1 cellular context compared by ENCODE assay signal in the genomic region with DNA sequence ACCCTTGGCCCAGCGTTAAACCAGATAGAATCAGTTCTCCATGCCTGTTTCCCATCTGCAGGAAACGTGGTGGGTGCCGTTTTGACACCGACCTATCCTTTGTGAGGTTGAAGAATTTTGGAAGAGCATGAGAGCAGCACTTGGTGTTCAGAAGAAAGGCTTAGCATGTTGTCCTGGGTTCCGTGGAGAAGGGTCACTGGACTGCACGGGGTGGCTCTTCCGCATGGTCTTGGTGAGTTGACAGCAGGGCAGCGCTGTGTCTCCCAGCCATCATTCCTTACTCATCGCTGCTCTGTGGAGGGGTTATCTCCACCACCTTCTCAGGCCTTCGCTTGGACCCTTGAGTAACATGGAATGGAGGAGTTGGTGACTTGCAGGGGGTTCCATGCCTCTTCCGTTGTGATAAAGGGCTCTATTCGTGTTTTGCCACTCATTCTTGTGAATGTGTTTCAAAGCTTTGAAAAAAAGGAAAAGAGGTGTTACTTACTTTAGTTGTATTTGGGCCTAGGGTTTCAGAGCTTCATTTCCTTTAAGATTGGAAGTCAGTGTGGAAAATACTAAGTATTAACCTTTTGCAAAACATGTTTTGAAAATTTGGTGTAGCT.
TF ChIP-seq lines count a peak whose summit lies in the region.

No MANE protein-coding gene starts in this region.

TF ChIP-seq in GM23338, 12 proteins besides CTCF, POLR2A, EP300 and RAD21 (continued from another document):
- TF ChIP-seq, protein P1, sequence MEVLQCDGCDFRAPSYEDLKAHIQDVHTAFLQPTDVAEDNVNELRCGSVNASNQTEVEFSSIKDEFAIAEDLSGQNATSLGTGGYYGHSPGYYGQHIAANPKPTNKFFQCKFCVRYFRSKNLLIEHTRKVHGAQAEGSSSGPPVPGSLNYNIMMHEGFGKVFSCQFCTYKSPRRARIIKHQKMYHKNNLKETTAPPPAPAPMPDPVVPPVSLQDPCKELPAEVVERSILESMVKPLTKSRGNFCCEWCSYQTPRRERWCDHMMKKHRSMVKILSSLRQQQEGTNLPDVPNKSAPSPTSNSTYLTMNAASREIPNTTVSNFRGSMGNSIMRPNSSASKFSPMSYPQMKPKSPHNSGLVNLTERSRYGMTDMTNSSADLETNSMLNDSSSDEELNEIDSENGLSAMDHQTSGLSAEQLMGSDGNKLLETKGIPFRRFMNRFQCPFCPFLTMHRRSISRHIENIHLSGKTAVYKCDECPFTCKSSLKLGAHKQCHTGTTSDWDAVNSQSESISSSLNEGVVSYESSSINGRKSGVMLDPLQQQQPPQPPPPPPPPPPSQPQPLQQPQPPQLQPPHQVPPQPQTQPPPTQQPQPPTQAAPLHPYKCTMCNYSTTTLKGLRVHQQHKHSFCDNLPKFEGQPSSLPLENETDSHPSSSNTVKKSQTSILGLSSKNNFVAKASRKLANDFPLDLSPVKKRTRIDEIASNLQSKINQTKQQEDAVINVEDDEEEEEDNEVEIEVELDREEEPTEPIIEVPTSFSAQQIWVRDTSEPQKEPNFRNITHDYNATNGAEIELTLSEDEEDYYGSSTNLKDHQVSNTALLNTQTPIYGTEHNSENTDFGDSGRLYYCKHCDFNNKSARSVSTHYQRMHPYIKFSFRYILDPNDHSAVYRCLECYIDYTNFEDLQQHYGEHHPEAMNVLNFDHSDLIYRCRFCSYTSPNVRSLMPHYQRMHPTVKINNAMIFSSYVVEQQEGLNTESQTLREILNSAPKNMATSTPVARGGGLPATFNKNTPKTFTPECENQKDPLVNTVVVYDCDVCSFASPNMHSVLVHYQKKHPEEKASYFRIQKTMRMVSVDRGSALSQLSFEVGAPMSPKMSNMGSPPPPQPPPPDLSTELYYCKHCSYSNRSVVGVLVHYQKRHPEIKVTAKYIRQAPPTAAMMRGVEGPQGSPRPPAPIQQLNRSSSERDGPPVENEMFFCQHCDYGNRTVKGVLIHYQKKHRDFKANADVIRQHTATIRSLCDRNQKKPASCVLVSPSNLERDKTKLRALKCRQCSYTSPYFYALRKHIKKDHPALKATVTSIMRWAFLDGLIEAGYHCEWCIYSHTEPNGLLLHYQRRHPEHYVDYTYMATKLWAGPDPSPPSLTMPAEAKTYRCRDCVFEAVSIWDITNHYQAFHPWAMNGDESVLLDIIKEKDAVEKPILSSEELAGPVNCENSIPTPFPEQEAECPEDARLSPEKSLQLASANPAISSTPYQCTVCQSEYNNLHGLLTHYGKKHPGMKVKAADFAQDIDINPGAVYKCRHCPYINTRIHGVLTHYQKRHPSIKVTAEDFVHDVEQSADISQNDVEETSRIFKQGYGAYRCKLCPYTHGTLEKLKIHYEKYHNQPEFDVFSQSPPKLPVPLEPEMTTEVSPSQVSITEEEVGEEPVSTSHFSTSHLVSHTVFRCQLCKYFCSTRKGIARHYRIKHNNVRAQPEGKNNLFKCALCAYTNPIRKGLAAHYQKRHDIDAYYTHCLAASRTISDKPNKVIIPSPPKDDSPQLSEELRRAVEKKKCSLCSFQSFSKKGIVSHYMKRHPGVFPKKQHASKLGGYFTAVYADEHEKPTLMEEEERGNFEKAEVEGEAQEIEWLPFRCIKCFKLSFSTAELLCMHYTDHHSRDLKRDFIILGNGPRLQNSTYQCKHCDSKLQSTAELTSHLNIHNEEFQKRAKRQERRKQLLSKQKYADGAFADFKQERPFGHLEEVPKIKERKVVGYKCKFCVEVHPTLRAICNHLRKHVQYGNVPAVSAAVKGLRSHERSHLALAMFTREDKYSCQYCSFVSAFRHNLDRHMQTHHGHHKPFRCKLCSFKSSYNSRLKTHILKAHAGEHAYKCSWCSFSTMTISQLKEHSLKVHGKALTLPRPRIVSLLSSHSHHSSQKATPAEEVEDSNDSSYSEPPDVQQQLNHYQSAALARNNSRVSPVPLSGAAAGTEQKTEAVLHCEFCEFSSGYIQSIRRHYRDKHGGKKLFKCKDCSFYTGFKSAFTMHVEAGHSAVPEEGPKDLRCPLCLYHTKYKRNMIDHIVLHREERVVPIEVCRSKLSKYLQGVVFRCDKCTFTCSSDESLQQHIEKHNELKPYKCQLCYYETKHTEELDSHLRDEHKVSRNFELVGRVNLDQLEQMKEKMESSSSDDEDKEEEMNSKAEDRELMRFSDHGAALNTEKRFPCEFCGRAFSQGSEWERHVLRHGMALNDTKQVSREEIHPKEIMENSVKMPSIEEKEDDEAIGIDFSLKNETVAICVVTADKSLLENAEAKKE (CRISPR knock-in tag; IDR thresholded peaks at IDR 0.05) = no peak
- no peak for TF ChIP-seq ZNF114 (CRISPR knock-in tag; IDR thresholded peaks at IDR 0.05)
- TF ChIP-seq ZNF331 (CRISPR knock-in tag; IDR thresholded peaks at IDR 0.05; ENCODE audit: low read depth) = no peak
- no peak for TF ChIP-seq NANOG (IDR thresholded peaks at IDR 0.05; ENCODE audit: borderline replicate concordance)
- TF ChIP-seq JUNB (IDR thresholded peaks at IDR 0.05; ENCODE audit: unreplicated experiment) = no peak
- TF ChIP-seq, protein P2, sequence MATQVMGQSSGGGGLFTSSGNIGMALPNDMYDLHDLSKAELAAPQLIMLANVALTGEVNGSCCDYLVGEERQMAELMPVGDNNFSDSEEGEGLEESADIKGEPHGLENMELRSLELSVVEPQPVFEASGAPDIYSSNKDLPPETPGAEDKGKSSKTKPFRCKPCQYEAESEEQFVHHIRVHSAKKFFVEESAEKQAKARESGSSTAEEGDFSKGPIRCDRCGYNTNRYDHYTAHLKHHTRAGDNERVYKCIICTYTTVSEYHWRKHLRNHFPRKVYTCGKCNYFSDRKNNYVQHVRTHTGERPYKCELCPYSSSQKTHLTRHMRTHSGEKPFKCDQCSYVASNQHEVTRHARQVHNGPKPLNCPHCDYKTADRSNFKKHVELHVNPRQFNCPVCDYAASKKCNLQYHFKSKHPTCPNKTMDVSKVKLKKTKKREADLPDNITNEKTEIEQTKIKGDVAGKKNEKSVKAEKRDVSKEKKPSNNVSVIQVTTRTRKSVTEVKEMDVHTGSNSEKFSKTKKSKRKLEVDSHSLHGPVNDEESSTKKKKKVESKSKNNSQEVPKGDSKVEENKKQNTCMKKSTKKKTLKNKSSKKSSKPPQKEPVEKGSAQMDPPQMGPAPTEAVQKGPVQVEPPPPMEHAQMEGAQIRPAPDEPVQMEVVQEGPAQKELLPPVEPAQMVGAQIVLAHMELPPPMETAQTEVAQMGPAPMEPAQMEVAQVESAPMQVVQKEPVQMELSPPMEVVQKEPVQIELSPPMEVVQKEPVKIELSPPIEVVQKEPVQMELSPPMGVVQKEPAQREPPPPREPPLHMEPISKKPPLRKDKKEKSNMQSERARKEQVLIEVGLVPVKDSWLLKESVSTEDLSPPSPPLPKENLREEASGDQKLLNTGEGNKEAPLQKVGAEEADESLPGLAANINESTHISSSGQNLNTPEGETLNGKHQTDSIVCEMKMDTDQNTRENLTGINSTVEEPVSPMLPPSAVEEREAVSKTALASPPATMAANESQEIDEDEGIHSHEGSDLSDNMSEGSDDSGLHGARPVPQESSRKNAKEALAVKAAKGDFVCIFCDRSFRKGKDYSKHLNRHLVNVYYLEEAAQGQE (IDR thresholded peaks at IDR 0.05; ENCODE audit: unreplicated experiment) = no peak
- TF ChIP-seq, protein P3, sequence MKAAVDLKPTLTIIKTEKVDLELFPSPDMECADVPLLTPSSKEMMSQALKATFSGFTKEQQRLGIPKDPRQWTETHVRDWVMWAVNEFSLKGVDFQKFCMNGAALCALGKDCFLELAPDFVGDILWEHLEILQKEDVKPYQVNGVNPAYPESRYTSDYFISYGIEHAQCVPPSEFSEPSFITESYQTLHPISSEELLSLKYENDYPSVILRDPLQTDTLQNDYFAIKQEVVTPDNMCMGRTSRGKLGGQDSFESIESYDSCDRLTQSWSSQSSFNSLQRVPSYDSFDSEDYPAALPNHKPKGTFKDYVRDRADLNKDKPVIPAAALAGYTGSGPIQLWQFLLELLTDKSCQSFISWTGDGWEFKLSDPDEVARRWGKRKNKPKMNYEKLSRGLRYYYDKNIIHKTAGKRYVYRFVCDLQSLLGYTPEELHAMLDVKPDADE (IDR thresholded peaks at IDR 0.05) = no peak
- no peak for TF ChIP-seq CREB1 (CRISPR knock-in tag; IDR thresholded peaks at IDR 0.05; ENCODE audit: low read depth)
- no peak for TF ChIP-seq EZH2phosphoT487 (IDR thresholded peaks at IDR 0.05; ENCODE audit: unreplicated experiment)
